ENCODE assay signal across 22 cellular contexts in the genomic region with DNA sequence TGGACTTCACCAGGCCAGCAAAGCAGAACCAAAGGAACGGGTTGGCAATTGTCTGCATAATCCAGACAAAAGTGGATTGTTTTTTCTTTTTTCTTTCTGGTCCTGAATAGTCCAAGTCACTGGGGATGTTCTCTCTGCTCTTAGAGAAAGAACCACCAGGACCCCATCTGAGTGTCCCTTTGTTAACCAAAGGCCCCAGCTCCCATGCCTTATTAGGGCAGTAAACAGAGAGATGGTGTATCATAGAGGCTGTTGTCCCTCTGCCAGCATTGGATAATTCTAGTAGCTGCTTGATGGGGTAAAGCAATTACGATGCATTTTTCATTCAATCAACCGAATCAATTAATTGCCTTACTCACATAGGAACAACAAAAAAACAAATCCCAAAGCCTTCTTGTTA.
DNase-seq lines count a peak whose midpoint lies in the region; ATAC-seq and TF ChIP-seq lines count a peak whose summit lies in the region.
"Had no signal": no experiment of that assay in that cellular context is flagged by ENCODE, and none has a peak within 500 bp of the region (broad histone marks: within the 10 kb centered on the region; RNA-seq: fewer than 3 reads in every experiment).

No MANE protein-coding gene starts in this region.

- H3K4me3 Mint-ChIP-seq in activated CD8-positive, alpha-beta T cell treated with anti-CD3 and anti-CD28 coated beads, Interleukin-2, amount 10 ng/mL, durations not matched to agents 7 days and 5 days: no peak overlapping the region
- H3K4me3 Mint-ChIP-seq: CD8-positive, alpha-beta T cell had no signal

- POLR2A ChIA-PET in activated CD8-positive, alpha-beta T cell treated with anti-CD3 and anti-CD28 coated beads, Interleukin-2, amount 10 ng/mL, durations not matched to agents 7 days and 5 days (lab: Charles Lee): no interaction called here

- H3K27me3 ChIP-seq in dorsolateral prefrontal cortex: no peaks in the 10 kb centered on the region
- no peaks in the 10 kb centered on the region for H3K27me3 ChIP-seq in layer of hippocampus (ENCODE audit: control insufficient read depth, insufficient read depth, low read length)
- H3K27me3 ChIP-seq: BLaER1 treated with 17β-estradiol and CSF1 and Interleukin-3, amounts not matched to agents 10 nM and 100 nM; SJSA1 had no signal

- intact Hi-C loops in dorsolateral prefrontal cortex (cut with DNase I): loop anchor here in 1 of 2 donors (5.0 kb wide), 1 partner anchor 35 kb away; no protein-coding TSS in a partner anchor

- peak overlapping the region in 1 of 59 donors; percentile 26 for H3K4me3 ChIP-seq in dorsolateral prefrontal cortex
- H3K4me3 ChIP-seq: BLaER1 treated with 17β-estradiol and CSF1 and Interleukin-3, amounts not matched to agents 10 nM and 100 nM; SJSA1 had no signal

- H3K27ac Mint-ChIP-seq in activated CD8-positive, alpha-beta T cell treated with anti-CD3 and anti-CD28 coated beads, Interleukin-2, amount 10 ng/mL, durations not matched to agents 7 days and 5 days: no peak overlapping the region
- H3K27ac Mint-ChIP-seq: CD8-positive, alpha-beta T cell had no signal

- peak; percentile 84 for DNase-seq in Ammon's horn (ENCODE audit: low spot score)
- DNase-seq in dorsolateral prefrontal cortex: peak in 3 of 10 donors; percentile 47 to 75 (median 75)
- DNase-seq in putamen (ENCODE audit: low spot score): peak; percentile 89
- DNase-seq in activated CD8-positive, alpha-beta T cell treated with anti-CD3 and anti-CD28 coated beads, Interleukin-2, amount 10 ng/mL, durations not matched to agents 7 days and 5 days: no peak
- DNase-seq: ACHN; Calu3; CD8-positive, alpha-beta T cell; H7; Kasumi-1; NCI-H1694; NCI-H2081; NCI-H2171; NCI-H524 treated with DMSO at 0.1 percent for 48 hours; NCI-H82; OCI-M1 had no signal

- no peaks in the 10 kb centered on the region for H3K9me3 Mint-ChIP-seq in activated CD8-positive, alpha-beta T cell treated with anti-CD3 and anti-CD28 coated beads, Interleukin-2, amount 10 ng/mL, durations not matched to agents 7 days and 5 days (ENCODE audit: insufficient read depth)

- CTCF ChIA-PET in activated CD8-positive, alpha-beta T cell treated with anti-CD3 and anti-CD28 coated beads, Interleukin-2, amount 10 ng/mL, durations not matched to agents 7 days and 5 days (lab: Charles Lee): no interaction called here

- no peaks in the 10 kb centered on the region for H3K36me3 Mint-ChIP-seq in activated CD8-positive, alpha-beta T cell treated with anti-CD3 and anti-CD28 coated beads, Interleukin-2, amount 10 ng/mL, durations not matched to agents 7 days and 5 days (ENCODE audit: low read depth)
- H3K36me3 Mint-ChIP-seq: CD8-positive, alpha-beta T cell had no signal

- no peaks in the 10 kb centered on the region for H3K4me1 Mint-ChIP-seq in activated CD8-positive, alpha-beta T cell treated with anti-CD3 and anti-CD28 coated beads, Interleukin-2, amount 10 ng/mL, durations not matched to agents 7 days and 5 days (ENCODE audit: low read depth)

- H3K27me3 Mint-ChIP-seq in activated CD8-positive, alpha-beta T cell treated with anti-CD3 and anti-CD28 coated beads, Interleukin-2, amount 10 ng/mL, durations not matched to agents 7 days and 5 days (ENCODE audit: low read depth): no peaks in the 10 kb centered on the region

- TF ChIP-seq CTCF in dorsolateral prefrontal cortex (IDR thresholded peaks at IDR 0.05 in 54 of 56, conservative IDR thresholded peaks at IDR 0.05 in 2 of 56; ENCODE audit: low read depth in 1 of 56, partially characterized antibody in 56 of 56): peak in 3 of 56 donors; percentile 7 to 23 (median 20)

- H3K27ac ChIP-seq in dorsolateral prefrontal cortex: peak overlapping the region; percentile 40 to 99 (median 88)
- H3K27ac ChIP-seq in layer of hippocampus (ENCODE audit: low read depth, low read length): peak overlapping the region; percentile 88
- H3K27ac ChIP-seq: 22Rv1; BLaER1 treated with 17β-estradiol and CSF1 and Interleukin-3, amounts not matched to agents 10 nM and 100 nM; SJSA1 had no signal

- ATAC-seq in GM19395 (IDR thresholded peaks at IDR 0.05; ENCODE audit: unreplicated experiment) (no peak), GM21737 (IDR thresholded peaks at IDR 0.05; ENCODE audit: unreplicated experiment) (no peak), HG03460 (IDR thresholded peaks at IDR 0.05; ENCODE audit: unreplicated experiment) (no peak)
- ATAC-seq in activated CD8-positive, alpha-beta T cell treated with anti-CD3 and anti-CD28 coated beads, Interleukin-2, amount 10 ng/mL, durations not matched to agents 7 days and 5 days: no peak
- ATAC-seq: CD8-positive, alpha-beta T cell had no signal
